ENCODE assay signal across 8 cellular contexts in the genomic region with DNA sequence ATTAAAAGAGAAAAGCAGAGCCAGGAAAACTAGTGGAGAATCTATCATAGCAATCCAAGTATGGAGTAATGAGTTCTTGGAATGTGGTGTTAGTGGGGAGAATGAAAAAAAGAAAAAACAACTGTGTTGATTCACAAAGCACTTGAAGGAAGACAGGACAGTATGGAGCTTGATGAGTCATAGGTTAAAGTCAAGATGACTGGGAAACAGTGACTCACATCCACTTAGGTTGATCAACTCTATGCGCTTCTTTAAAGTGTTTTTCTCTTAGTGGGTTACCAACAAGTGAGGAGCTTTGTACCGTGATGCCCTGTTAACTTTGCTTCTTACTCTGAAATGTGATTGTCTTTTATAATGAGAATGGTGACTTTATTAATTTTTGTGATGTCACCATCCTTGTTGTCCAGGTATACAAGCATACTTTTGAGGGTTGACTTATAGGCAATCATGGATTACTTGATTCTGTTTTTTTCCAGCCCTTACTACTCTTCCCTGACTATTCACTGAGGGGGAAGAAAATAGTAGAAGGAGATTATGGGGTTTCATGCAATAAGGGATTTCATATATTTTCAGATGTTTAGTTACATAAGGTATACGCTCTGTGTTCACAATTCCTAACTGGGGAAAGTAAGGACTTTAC. TPM values are rescaled to one million over a fixed set of nuclear protein-coding genes. Genes with fewer than 3 reads are reported as not detected.
A peak's percentile ranks its signal among the peaks of the same experiment; 100 is the strongest.
DNase-seq lines count a peak whose midpoint lies in the region; ATAC-seq and TF ChIP-seq lines count a peak whose summit lies in the region.

No MANE protein-coding gene starts in this region.

- POLR2A ChIA-PET in AG04450 (lab: Yijun Ruan, JAX), result interaction anchor here (0.6 kb wide), 1 partner anchor 82 kb away, joined by 3 read pairs; no protein-coding TSS in a partner anchor

- no peaks in the 10 kb centered on the region for H3K36me3 ChIP-seq in brain microvascular endothelial cell (replicated peaks)

- peak; percentile 89 for DNase-seq in AG04450 (ENCODE audit: low read depth, low spot score)
- peak; percentile 91 for DNase-seq in M059J (ENCODE audit: low read depth)
- DNase-seq in brain microvascular endothelial cell, result peak; percentile 90
- DNase-seq in pulmonary artery endothelial cell (ENCODE audit: low read depth, low spot score), result peak; percentile 63
- DNase-seq in COR-L47 (lab: John Stamatoyannopoulos, UW), result no peak

- TF ChIP-seq CTCF in AG04450 (IDR thresholded peaks at IDR 0.05; ENCODE audit: low read depth, low read length), result no peak
- TF ChIP-seq CTCF in brain microvascular endothelial cell (IDR thresholded peaks at IDR 0.05; ENCODE audit: low read depth, low read length, missing control alignments), result no peak

- in situ Hi-C loops in brain microvascular endothelial cell (cut with HindIII; ENCODE audit: low pct_ligation_motif_present, low sequenced_read_pairs), result no loop called here

- H3K9me3 ChIP-seq in AG04450 (ENCODE audit: control insufficient read depth, insufficient read depth, low read length), result no peaks in the 10 kb centered on the region

- CTCF ChIA-PET in AG04450 (lab: Charles Lee), result interaction anchor here (0.6 to 1.9 kb wide), 2 partner anchors 201 to 463 kb away, joined by 4 to 7 read pairs; no protein-coding TSS in a partner anchor

- H3K27ac ChIP-seq in AG04450 (ENCODE audit: low read depth, low read length) (no peak overlapping the region), brain microvascular endothelial cell (no peak overlapping the region)

- H3K4me3 ChIP-seq in AG04450 (ENCODE audit: low read depth, low read length), result no peak overlapping the region
- H3K4me3 ChIP-seq in brain microvascular endothelial cell (ENCODE audit: low read depth, low read length), result no peak overlapping the region

- H3K27me3 ChIP-seq in AG04450 (ENCODE audit: control insufficient read depth, insufficient read depth, low read length) (no peaks in the 10 kb centered on the region), brain microvascular endothelial cell (replicated peaks) (no peaks in the 10 kb centered on the region)

- ATAC-seq in GM19025 (IDR thresholded peaks at IDR 0.05; ENCODE audit: low read depth, unreplicated experiment) (peak; percentile 78), HG02588 (IDR thresholded peaks at IDR 0.05; ENCODE audit: unreplicated experiment) (no peak), GM21515 (IDR thresholded peaks at IDR 0.05; ENCODE audit: unreplicated experiment) (no peak)

RNA-seq across cellular contexts. Expression of gene MDFIC, which starts 32.1 kb away (rescaled TPM):
- 30.2 and 35.9 TPM in 2 replicates for polyA plus RNA-seq in AG04450 (2011; rRNA removed)
- 43.6 and 45.1 TPM in 2 replicates for polyA minus RNA-seq in AG04450 (2011; rRNA and poly(A)+ RNA removed)
- total RNA-seq in M059J (2014; rRNA removed; shearing (Covaris generic)), result 13.6 and 19.1 TPM in 2 replicates
- total RNA-seq in pulmonary artery endothelial cell, result 16.2 and 40.6 TPM in 2 replicates
